1 cellular context compared by ENCODE assay signal in the genomic region with DNA sequence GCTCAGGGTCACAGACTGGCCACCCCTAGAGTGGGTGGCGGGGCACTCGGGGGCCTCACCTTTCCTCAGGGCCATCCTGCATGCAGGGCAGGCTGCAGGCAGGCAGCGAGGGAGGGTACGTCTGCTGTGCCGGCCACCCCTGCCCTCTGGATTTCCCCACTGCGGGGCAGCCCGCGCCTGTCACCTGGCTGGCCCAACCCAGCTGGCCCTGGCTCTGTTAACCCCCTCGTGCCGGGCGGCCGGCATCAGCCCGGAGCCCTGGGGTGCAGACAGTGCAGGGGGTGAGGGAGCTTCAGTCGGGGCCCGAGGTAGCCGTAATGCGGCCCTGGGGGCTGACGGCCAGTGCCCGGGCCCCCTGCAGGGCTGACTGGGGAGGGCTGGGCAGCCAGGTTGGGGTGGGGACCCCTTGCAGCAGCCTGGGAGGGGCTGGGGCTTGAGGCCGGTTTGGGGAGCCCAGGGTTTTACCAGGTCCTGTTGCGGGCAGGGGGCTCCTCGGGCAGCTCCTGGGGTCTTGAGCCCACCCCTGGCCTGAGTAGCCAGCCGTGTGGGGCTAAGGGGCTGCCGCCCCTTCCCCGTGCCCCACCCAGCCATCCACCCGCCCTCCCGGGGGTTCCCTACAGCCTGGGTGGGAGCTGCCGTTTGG.
TF ChIP-seq lines count a peak whose summit lies in the region.

A gene (minus strand): TSS at position 128 of the 643 bp plus-strand sequence. CDS start 53 bp downstream, at position 75.

TF ChIP-seq in HepG2, 621 proteins besides CTCF, POLR2A, EP300 and RAD21:
- TF ChIP-seq ZNF713 (CRISPR knock-in tag; IDR thresholded peaks at IDR 0.05) (no peak), ZKSCAN1 (IDR thresholded peaks at IDR 0.05; ENCODE audit: low read length) (no peak), KDM5A (IDR thresholded peaks at IDR 0.05; ENCODE audit: borderline replicate concordance, low read length) (no peak), RFXANK (CRISPR knock-in tag; IDR thresholded peaks at IDR 0.05) (no peak), ESRRA (CRISPR knock-in tag; IDR thresholded peaks at IDR 0.05; ENCODE audit: low read depth) (0 out of 2 replicates have a peak, but pooled peaks have one; percentile 7), ZNF335 (CRISPR knock-in tag; IDR thresholded peaks at IDR 0.05) (no peak), ZNF850 (CRISPR knock-in tag; conservative IDR thresholded peaks at IDR 0.05) (0 out of 2 replicates have a peak, but pooled peaks have one; percentile 23), NONO (IDR thresholded peaks at IDR 0.05) (no peak), NONO (CRISPR knock-in tag; conservative IDR thresholded peaks at IDR 0.05) (peak; percentile 9; the same call in 1 of the 2 replicates), SRY (CRISPR knock-in tag; IDR thresholded peaks at IDR 0.05) (0 out of 2 replicates have a peak, but pooled peaks have one; percentile 32), ZNF772 (CRISPR knock-in tag; IDR thresholded peaks at IDR 0.05) (0 out of 2 replicates have a peak, but pooled peaks have one; percentile 23), ZNF331 (CRISPR knock-in tag; IDR thresholded peaks at IDR 0.05) (no peak), HNRNPK (IDR thresholded peaks at IDR 0.05; ENCODE audit: low read depth, low read length, poor library complexity, severe bottlenecking) (peak; percentile 43), ZKSCAN8 (CRISPR knock-in tag; IDR thresholded peaks at IDR 0.05; ENCODE audit: borderline replicate concordance) (no peak), ZNF652 (CRISPR knock-in tag; IDR thresholded peaks at IDR 0.05; ENCODE audit: borderline replicate concordance, low read depth) (peak; percentile 93)
- TF ChIP-seq, protein P1, sequence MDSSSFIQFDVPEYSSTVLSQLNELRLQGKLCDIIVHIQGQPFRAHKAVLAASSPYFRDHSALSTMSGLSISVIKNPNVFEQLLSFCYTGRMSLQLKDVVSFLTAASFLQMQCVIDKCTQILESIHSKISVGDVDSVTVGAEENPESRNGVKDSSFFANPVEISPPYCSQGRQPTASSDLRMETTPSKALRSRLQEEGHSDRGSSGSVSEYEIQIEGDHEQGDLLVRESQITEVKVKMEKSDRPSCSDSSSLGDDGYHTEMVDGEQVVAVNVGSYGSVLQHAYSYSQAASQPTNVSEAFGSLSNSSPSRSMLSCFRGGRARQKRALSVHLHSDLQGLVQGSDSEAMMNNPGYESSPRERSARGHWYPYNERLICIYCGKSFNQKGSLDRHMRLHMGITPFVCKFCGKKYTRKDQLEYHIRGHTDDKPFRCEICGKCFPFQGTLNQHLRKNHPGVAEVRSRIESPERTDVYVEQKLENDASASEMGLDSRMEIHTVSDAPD (CRISPR knock-in tag; IDR thresholded peaks at IDR 0.05), result no peak
- TF ChIP-seq, protein P2, sequence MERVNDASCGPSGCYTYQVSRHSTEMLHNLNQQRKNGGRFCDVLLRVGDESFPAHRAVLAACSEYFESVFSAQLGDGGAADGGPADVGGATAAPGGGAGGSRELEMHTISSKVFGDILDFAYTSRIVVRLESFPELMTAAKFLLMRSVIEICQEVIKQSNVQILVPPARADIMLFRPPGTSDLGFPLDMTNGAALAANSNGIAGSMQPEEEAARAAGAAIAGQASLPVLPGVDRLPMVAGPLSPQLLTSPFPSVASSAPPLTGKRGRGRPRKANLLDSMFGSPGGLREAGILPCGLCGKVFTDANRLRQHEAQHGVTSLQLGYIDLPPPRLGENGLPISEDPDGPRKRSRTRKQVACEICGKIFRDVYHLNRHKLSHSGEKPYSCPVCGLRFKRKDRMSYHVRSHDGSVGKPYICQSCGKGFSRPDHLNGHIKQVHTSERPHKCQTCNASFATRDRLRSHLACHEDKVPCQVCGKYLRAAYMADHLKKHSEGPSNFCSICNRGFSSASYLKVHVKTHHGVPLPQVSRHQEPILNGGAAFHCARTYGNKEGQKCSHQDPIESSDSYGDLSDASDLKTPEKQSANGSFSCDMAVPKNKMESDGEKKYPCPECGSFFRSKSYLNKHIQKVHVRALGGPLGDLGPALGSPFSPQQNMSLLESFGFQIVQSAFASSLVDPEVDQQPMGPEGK (CRISPR knock-in tag; IDR thresholded peaks at IDR 0.05), result peak; percentile 47; the same call in 1 of the 2 replicates
- TF ChIP-seq, protein P3, sequence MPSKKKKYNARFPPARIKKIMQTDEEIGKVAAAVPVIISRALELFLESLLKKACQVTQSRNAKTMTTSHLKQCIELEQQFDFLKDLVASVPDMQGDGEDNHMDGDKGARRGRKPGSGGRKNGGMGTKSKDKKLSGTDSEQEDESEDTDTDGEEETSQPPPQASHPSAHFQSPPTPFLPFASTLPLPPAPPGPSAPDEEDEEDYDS (CRISPR knock-in tag; IDR thresholded peaks at IDR 0.05), result no peak
- TF ChIP-seq, protein P4, sequence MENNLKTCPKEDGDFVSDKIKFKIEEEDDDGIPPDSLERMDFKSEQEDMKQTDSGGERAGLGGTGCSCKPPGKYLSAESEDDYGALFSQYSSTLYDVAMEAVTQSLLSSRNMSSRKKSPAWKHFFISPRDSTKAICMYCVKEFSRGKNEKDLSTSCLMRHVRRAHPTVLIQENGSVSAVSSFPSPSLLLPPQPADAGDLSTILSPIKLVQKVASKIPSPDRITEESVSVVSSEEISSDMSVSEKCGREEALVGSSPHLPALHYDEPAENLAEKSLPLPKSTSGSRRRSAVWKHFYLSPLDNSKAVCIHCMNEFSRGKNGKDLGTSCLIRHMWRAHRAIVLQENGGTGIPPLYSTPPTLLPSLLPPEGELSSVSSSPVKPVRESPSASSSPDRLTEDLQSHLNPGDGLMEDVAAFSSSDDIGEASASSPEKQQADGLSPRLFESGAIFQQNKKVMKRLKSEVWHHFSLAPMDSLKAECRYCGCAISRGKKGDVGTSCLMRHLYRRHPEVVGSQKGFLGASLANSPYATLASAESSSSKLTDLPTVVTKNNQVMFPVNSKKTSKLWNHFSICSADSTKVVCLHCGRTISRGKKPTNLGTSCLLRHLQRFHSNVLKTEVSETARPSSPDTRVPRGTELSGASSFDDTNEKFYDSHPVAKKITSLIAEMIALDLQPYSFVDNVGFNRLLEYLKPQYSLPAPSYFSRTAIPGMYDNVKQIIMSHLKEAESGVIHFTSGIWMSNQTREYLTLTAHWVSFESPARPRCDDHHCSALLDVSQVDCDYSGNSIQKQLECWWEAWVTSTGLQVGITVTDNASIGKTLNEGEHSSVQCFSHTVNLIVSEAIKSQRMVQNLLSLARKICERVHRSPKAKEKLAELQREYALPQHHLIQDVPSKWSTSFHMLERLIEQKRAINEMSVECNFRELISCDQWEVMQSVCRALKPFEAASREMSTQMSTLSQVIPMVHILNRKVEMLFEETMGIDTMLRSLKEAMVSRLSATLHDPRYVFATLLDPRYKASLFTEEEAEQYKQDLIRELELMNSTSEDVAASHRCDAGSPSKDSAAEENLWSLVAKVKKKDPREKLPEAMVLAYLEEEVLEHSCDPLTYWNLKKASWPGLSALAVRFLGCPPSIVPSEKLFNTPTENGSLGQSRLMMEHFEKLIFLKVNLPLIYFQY (CRISPR knock-in tag; IDR thresholded peaks at IDR 0.05; ENCODE audit: borderline replicate concordance), result 0 out of 2 replicates have a peak, but pooled peaks have one; percentile 25
- TF ChIP-seq, protein P5, sequence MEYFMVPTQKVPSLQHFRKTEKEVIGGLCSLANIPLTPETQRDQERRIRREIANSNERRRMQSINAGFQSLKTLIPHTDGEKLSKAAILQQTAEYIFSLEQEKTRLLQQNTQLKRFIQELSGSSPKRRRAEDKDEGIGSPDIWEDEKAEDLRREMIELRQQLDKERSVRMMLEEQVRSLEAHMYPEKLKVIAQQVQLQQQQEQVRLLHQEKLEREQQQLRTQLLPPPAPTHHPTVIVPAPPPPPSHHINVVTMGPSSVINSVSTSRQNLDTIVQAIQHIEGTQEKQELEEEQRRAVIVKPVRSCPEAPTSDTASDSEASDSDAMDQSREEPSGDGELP (IDR thresholded peaks at IDR 0.05; ENCODE audit: borderline replicate concordance, low read depth), result peak; percentile 80; the same call in 1 of the 2 replicates
